Comparison of ENCODE assay signal across 9 cellular contexts in the genomic region with DNA sequence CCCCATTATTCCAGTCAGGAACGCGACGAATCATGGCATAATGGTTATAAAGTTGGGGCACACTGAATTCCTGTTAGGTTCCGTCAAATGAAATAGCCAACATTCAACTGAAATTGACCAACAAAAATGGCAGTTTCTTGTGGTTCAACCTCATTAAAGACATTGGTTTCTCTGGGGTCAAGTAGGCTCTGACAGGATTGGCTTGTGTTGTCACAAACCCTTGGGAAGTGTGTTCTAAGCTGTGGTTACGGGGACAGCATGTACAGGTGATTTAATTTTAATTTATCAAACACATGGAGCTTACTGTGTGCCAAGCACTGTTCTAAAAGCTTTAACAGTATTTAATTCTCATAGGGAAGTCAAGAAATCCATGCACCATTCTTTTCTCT. TPM values are rescaled to one million over a fixed set of nuclear protein-coding genes. Genes with fewer than 3 reads are reported as not detected.
DNase-seq lines count a peak whose midpoint lies in the region; ATAC-seq and TF ChIP-seq lines count a peak whose summit lies in the region.
"Had no signal": no experiment of that assay in that cellular context is flagged by ENCODE, and none has a peak within 500 bp of the region (broad histone marks: within the 10 kb centered on the region; RNA-seq: fewer than 3 reads in every experiment).

No MANE protein-coding gene starts in this region.

- H3K4me3 ChIP-seq in HUES6 (ENCODE audit: low read depth, low read length): peak overlapping the region; percentile 68
- H3K4me3 ChIP-seq in SU-DHL-6 (ENCODE audit: insufficient read depth, low read length, poor library complexity, severe bottlenecking): peak overlapping the region; percentile 48
- peak overlapping the region; percentile 44 to 72 (median 50) for H3K4me3 ChIP-seq in esophagus squamous epithelium
- H3K4me3 ChIP-seq in gastrocnemius medialis: peak overlapping the region; percentile 51 to 64 (median 58)
- peak overlapping the region in 1 of 2 donors; percentile 36 for H3K4me3 ChIP-seq in left lung

- no peak for TF ChIP-seq POLR2A in esophagus squamous epithelium (IDR thresholded peaks at IDR 0.05)
- no peak for TF ChIP-seq POLR2A in gastrocnemius medialis (IDR thresholded peaks at IDR 0.05)

- WGBS in esophagus squamous epithelium, 2 donors: 31 to 72% methylated on average over 3 of the region's 5 CpGs

- no peaks in the 10 kb centered on the region for H3K79me2 ChIP-seq in SU-DHL-6 (ENCODE audit: insufficient read depth, low read length)

- peak overlapping the region; percentile 51 for H3K4me2 ChIP-seq in SU-DHL-6 (ENCODE audit: low read depth, low read length, poor library complexity, severe bottlenecking)

- in situ Hi-C loops in gastrocnemius medialis (cut with MboI; ENCODE audit: low sequenced_read_pairs in 4 of 4): no loop called here

- DNase-seq in esophagus squamous epithelium (lab: John Stamatoyannopoulos, UW): no peak
- DNase-seq in gastrocnemius medialis: no peak
- DNase-seq in SK-N-DZ (ENCODE audit: low spot score): no peak
- DNase-seq in left lung: no peak
- no peak for DNase-seq in NCI-H524 treated with DMSO at 0.1 percent for 48 hours (lab: John Stamatoyannopoulos, UW)
- DNase-seq: effector CD4-positive, alpha-beta T cell had no signal

- intact Hi-C loops in esophagus squamous epithelium (cut with DNase I) (no loop called here), gastrocnemius medialis (cut with DNase I; ENCODE audit: low total_unique reads) (no loop called here), left lung (cut with DNase I) (no loop called here)

- no peaks in the 10 kb centered on the region for H4K20me1 ChIP-seq in SU-DHL-6 (ENCODE audit: low read depth, low read length)

- H3K27me3 ChIP-seq in HUES6 (ENCODE audit: control insufficient read depth, insufficient read depth, low read length): peaks cover 33% of the 10 kb centered on the region
- H3K27me3 ChIP-seq in SU-DHL-6 (ENCODE audit: low read length): no peaks in the 10 kb centered on the region
- no peaks in the 10 kb centered on the region for H3K27me3 ChIP-seq in esophagus squamous epithelium
- H3K27me3 ChIP-seq in gastrocnemius medialis: no peaks in the 10 kb centered on the region
- peaks cover 0 to 13% of the 10 kb centered on the region in 2 donors for H3K27me3 ChIP-seq in left lung

- H3K9me2 ChIP-seq in SU-DHL-6 (replicated peaks; ENCODE audit: insufficient read depth, low read length): no peaks in the 10 kb centered on the region

- ATAC-seq in gastrocnemius medialis (no peak), left lung (no peak), HG03457 (IDR thresholded peaks at IDR 0.05; ENCODE audit: unreplicated experiment) (no peak)

- H3K36me3 ChIP-seq in HUES6 (ENCODE audit: control insufficient read depth, insufficient read depth, low read length) (no peaks in the 10 kb centered on the region), SU-DHL-6 (ENCODE audit: low read length) (no peaks in the 10 kb centered on the region), esophagus squamous epithelium (no peaks in the 10 kb centered on the region), gastrocnemius medialis (no peaks in the 10 kb centered on the region), left lung (no peaks in the 10 kb centered on the region)

- H3F3A ChIP-seq in SU-DHL-6 (ENCODE audit: insufficient read depth): peaks cover 4% of the 10 kb centered on the region; the same call in 1 of the 2 replicates

- H2AFZ ChIP-seq in SU-DHL-6 (ENCODE audit: low read depth, low read length, severe bottlenecking): peak overlapping the region; percentile 71

- H3K9me3 ChIP-seq in HUES6 (ENCODE audit: control insufficient read depth, insufficient read depth, low read depth, low read length) (no peaks in the 10 kb centered on the region), SU-DHL-6 (ENCODE audit: insufficient read depth, low read length) (no peaks in the 10 kb centered on the region), esophagus squamous epithelium (no peaks in the 10 kb centered on the region), gastrocnemius medialis (no peaks in the 10 kb centered on the region), left lung (no peaks in the 10 kb centered on the region)

- no peak overlapping the region for H3K27ac ChIP-seq in HUES6 (ENCODE audit: low read depth, low read length)
- no peak overlapping the region for H3K27ac ChIP-seq in SU-DHL-6 (ENCODE audit: low read depth, low read length)
- peak overlapping the region in 3 of 4 donors; percentile 53 to 78 (median 72) for H3K27ac ChIP-seq in esophagus squamous epithelium
- H3K27ac ChIP-seq in gastrocnemius medialis: peak overlapping the region; percentile 81 to 88 (median 87)
- H3K27ac ChIP-seq in left lung: no peak overlapping the region

- TF ChIP-seq CTCF in SU-DHL-6 (IDR thresholded peaks at IDR 0.05; ENCODE audit: insufficient read depth, low read length, poor library complexity, severe bottlenecking) (no peak), esophagus squamous epithelium (IDR thresholded peaks at IDR 0.05) (no peak), gastrocnemius medialis (IDR thresholded peaks at IDR 0.05 in 4 of 5, conservative IDR thresholded peaks at IDR 0.05 in 1 of 5) (no peak), left lung (IDR thresholded peaks at IDR 0.05) (no peak)

- H3K4me1 ChIP-seq in HUES6 (ENCODE audit: control insufficient read depth, insufficient read depth, low read length): peaks cover 17% of the 10 kb centered on the region
- peaks cover 0 to 10% (median 0%) of the 10 kb centered on the region in 3 donors for H3K4me1 ChIP-seq in esophagus squamous epithelium
- H3K4me1 ChIP-seq in gastrocnemius medialis: peaks cover 0 to 7% of the 10 kb centered on the region in 2 donors
- H3K4me1 ChIP-seq in left lung: no peaks in the 10 kb centered on the region

- H3K9ac ChIP-seq in HUES6 (ENCODE audit: low read length): peak overlapping the region; percentile 73
- H3K9ac ChIP-seq in SU-DHL-6 (ENCODE audit: low read length): peak overlapping the region; percentile 40; the same call in 1 of the 2 replicates

RNA-seq across cellular contexts. Expression of a gene that starts 0.8 kb away (rescaled TPM):
- total RNA-seq in esophagus squamous epithelium: 1 to 10 TPM; 2.2 to 3.1 (median 2.7) TPM
- 1 to 10 TPM; 2.8 to 8.8 (median 5.1) TPM for total RNA-seq in gastrocnemius medialis
- 0.01 and 0.15 TPM in 2 replicates for polyA plus RNA-seq in SK-N-DZ (2014; cell fraction: cytosol; rRNA removed)
- not detected in 2 replicates for polyA plus RNA-seq in SK-N-DZ (2014; cell fraction: nucleus; rRNA removed)
- total RNA-seq in left lung: 1 to 10 TPM; 2.5 to 2.9 TPM

Comparison
In these comparisons a context has a peak if more than half of its experiments do, and no peak if none do; other contexts are left out.
1. H3K27ac ChIP-seq: peak in esophagus squamous epithelium (3 of 4) and gastrocnemius medialis (4 of 4); none in HUES6 (single experiment), SU-DHL-6 (single experiment) and left lung (0 of 2).